Comparison of ENCODE assay signal across 11 cellular contexts in the genomic region with DNA sequence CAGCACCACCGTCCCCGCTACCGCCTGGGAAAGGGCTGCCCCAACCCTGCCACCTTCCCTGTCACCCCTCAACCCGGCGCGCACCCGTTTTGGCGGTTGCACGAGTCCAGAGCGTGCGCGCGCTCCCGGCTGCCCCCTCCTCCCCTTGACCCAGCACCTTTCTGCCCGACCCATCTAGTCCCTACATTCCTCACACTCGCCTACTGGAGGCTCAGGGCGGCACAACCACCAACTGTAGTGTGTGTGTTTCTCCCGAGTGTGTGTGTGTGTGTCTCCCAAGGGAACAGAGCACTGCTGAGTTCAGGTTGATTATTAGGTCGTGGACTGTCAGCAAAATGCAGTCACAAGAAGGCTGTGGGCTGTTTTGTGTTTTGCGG. TPM values are rescaled to one million over a fixed set of nuclear protein-coding genes. Genes with fewer than 3 reads are reported as not detected.
DNase-seq lines count a peak whose midpoint lies in the region; ATAC-seq, FAIRE-seq and TF ChIP-seq lines count a peak whose summit lies in the region.
"Not testable (repeated sequence)": the region's sequence is repeated elsewhere in the genome, so short reads cannot be mapped to it uniquely, and the experiment has no call there.
"Had no signal": no experiment of that assay in that cellular context is flagged by ENCODE, and none has a peak within 500 bp of the region (broad histone marks: within the 10 kb centered on the region; RNA-seq: fewer than 3 reads in every experiment).

No MANE protein-coding gene starts in this region.

- H3K4me2 ChIP-seq in A549: not testable (repeated sequence)

- H3K27ac ChIP-seq in A549: not testable (repeated sequence)

- no CpG with 5 or more reads among the region's 20 CpGs for WGBS in A549 (ENCODE audit: missing lambda C conversion rate)

- ATAC-seq in A549 (peak; percentile 61 to 71), GM19035 (IDR thresholded peaks at IDR 0.05; ENCODE audit: unreplicated experiment) (peak; percentile 30), GM21619 (IDR thresholded peaks at IDR 0.05; ENCODE audit: unreplicated experiment) (peak; percentile 25), HG03066 (IDR thresholded peaks at IDR 0.05; ENCODE audit: low read depth, unreplicated experiment) (peak; percentile 36), SK-N-SH treated with all-trans-retinoic acid at 6 μM for 48 hours (peak; percentile 43), Right ventricle myocardium superior (ENCODE audit: poor library complexity) (peak; percentile 37)

- H3K4me1 Mint-ChIP-seq in activated naive CD4-positive, alpha-beta T cell treated with anti-CD3 and anti-CD28 coated beads, Interleukin-2, amount 50 U/mL, for 24 hours; nephron progenitor cell: not testable (repeated sequence)

- TF ChIP-seq RAD21 in A549 (conservative IDR thresholded peaks at IDR 0.05 in 1 of 2, IDR thresholded peaks at IDR 0.05 in 1 of 2): not testable (repeated sequence)

- POLR2A ChIA-PET in A549 (lab: Yijun Ruan, JAX): not testable (repeated sequence)

- H3K27me3 Mint-ChIP-seq in activated naive CD4-positive, alpha-beta T cell treated with anti-CD3 and anti-CD28 coated beads, Interleukin-2, amount 50 U/mL, for 24 hours; nephron progenitor cell (ENCODE audit: low read depth, poor library complexity): not testable (repeated sequence)

- FAIRE-seq in A549 (lab: Jason Lieb, UNC): not testable (repeated sequence)

- H3K4me1 ChIP-seq in A549: not testable (repeated sequence)

- CTCF ChIA-PET in A549 (lab: Yijun Ruan, JAX): not testable (repeated sequence)

- H3K4me3 Mint-ChIP-seq in activated naive CD4-positive, alpha-beta T cell treated with anti-CD3 and anti-CD28 coated beads, Interleukin-2, amount 50 U/mL, for 24 hours: peak overlapping the region; percentile 76
- H3K4me3 Mint-ChIP-seq in nephron progenitor cell: peak overlapping the region; percentile 71

- not testable (repeated sequence) for H3K36me3 Mint-ChIP-seq in activated naive CD4-positive, alpha-beta T cell treated with anti-CD3 and anti-CD28 coated beads, Interleukin-2, amount 50 U/mL, for 24 hours; nephron progenitor cell (ENCODE audit: low read depth)

- intact Hi-C loops in Right ventricle myocardium superior (cut with DNase I): not testable (repeated sequence)

- not testable (repeated sequence) for TF ChIP-seq EP300 in A549 (IDR thresholded peaks at IDR 0.05)

- H3K27ac Mint-ChIP-seq in activated naive CD4-positive, alpha-beta T cell treated with anti-CD3 and anti-CD28 coated beads, Interleukin-2, amount 50 U/mL, for 24 hours; nephron progenitor cell: not testable (repeated sequence)

- H3K4me3 ChIP-seq in A549: peak overlapping the region; percentile 45; the same call in 2 of the 3 replicates

- DNase-seq in A549 (ENCODE audit: low read depth in 1 of 2, low spot score in 1 of 2); Right ventricle myocardium superior; nephron progenitor cell: not testable (repeated sequence)

- not testable (repeated sequence) for TF ChIP-seq POLR2A in A549 (IDR thresholded peaks at IDR 0.05; ENCODE audit: low read length)

- not testable (repeated sequence) for H3K9me3 ChIP-seq in A549

- not testable (repeated sequence) for TF ChIP-seq CTCF in A549 (IDR thresholded peaks at IDR 0.05); nephron progenitor cell (IDR thresholded peaks at IDR 0.05)

- H3K9me3 Mint-ChIP-seq in activated naive CD4-positive, alpha-beta T cell treated with anti-CD3 and anti-CD28 coated beads, Interleukin-2, amount 50 U/mL, for 24 hours: not testable (repeated sequence)
- H3K9me3 Mint-ChIP-seq in nephron progenitor cell: peaks cover 13% of the 10 kb centered on the region

RNA-seq across cellular contexts. Expression of a gene that starts 22.4 kb away (rescaled TPM):
- polyA plus RNA-seq in A549 (2011; rRNA removed) (6.7 and 6.8 TPM in 2 replicates), A549 (2017; fragmentation: RNase III; extraction: RNeasy Plus Mini Kit Qiagen cat#74134 plus additional on column Dnase treatment) (9.5 to 11.2 TPM (median 10.1 TPM) in 3 replicates)
- 2.6 and 3.0 TPM in 2 replicates for polyA plus RNA-seq in A549 (2012; cell fraction: cytosol; rRNA removed)
- polyA plus RNA-seq in A549 (2012; cell fraction: nucleus; rRNA removed): 2.3 and 2.5 TPM in 2 replicates
- 4.4 and 4.7 TPM in 2 replicates for polyA minus RNA-seq in A549 (2011; rRNA and poly(A)+ RNA removed)
- total RNA-seq in Right ventricle myocardium superior: 29.9 TPM

RNA-seq across cellular contexts. Expression of a gene that starts 56.6 kb away (rescaled TPM):
- polyA plus RNA-seq in A549 (2011; rRNA removed) (not detected in 2 replicates), A549 (2017; fragmentation: RNase III; extraction: RNeasy Plus Mini Kit Qiagen cat#74134 plus additional on column Dnase treatment) (not detected in 3 replicates)
- polyA plus RNA-seq in A549 (2012; cell fraction: cytosol; rRNA removed): not detected in 2 replicates
- not detected in 2 replicates for polyA plus RNA-seq in A549 (2012; cell fraction: nucleus; rRNA removed)
- not detected in 2 replicates for polyA minus RNA-seq in A549 (2011; rRNA and poly(A)+ RNA removed)
- total RNA-seq in Right ventricle myocardium superior: not detected
- total RNA-seq: H7, lung microvascular endothelial cell, testis had no signal
